8 cellular contexts compared by ENCODE assay signal in the genomic region with DNA sequence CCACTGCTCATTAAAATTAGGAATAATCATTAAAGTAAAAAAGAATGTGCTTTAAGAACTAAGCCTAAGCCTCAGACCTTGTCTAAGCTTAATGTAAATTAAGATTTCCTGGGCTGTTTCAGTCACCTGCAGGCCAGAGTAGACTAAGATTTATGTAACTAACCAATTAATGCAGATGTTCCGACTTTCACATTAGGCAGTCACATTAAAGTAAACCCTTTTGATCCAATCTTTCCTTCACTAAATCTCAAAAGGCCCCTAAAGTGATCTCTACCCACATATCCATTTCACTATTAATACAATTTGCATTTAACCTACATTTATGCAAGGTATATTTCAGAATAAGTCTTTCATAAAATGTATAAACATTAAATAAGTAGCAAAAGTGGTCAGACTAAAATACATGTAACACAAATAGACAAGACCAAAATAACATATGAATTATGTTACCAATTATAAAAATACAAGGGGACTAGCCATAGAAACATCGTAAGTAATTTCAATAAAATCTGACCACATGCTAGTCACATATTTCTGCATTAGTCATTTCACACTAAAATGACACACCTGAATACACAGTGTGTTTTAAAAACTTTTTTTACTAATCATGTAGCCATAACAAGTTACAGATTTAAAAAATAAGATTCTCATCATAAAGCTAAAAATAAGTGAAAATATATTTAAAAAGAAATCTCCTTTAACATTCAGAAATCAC. TPM values are rescaled to one million over a fixed set of nuclear protein-coding genes. Genes with fewer than 3 reads are reported as not detected.
DNase-seq lines count a peak whose midpoint lies in the region; ATAC-seq and TF ChIP-seq lines count a peak whose summit lies in the region.

No MANE protein-coding gene starts in this region.

- peak overlapping the region; percentile 88 for H3K4me3 ChIP-seq in DOHH2 (ENCODE audit: low read length)

- H3K27me3 ChIP-seq in DOHH2 (ENCODE audit: control insufficient read depth, low read length): no peaks in the 10 kb centered on the region

- H3K4me1 ChIP-seq in DOHH2 (ENCODE audit: control insufficient read depth, low read length): peaks cover 68% of the 10 kb centered on the region

- no peaks in the 10 kb centered on the region for H3K9me2 ChIP-seq in DOHH2 (replicated peaks; ENCODE audit: control insufficient read depth, low read length)

- peaks cover 23% of the 10 kb centered on the region for H4K20me1 ChIP-seq in DOHH2 (ENCODE audit: control insufficient read depth, insufficient read depth, low read depth, low read length)

- H3F3A ChIP-seq in DOHH2 (ENCODE audit: control insufficient read depth, insufficient read depth): peaks cover 18% of the 10 kb centered on the region

- peaks cover under 1% of the 10 kb centered on the region; the same call in 1 of the 2 replicates for H3K9me3 ChIP-seq in DOHH2 (ENCODE audit: control insufficient read depth, insufficient read depth, low read length)

- DNase-seq in RPMI8226 (peak; percentile 56), kidney tubule cell (ENCODE audit: low spot score) (peak; percentile 49), SW 1271 (lab: John Stamatoyannopoulos, UW) (no peak), left colon (no peak), DMS153 treated with DMSO at 0.1 percent for 48 hours (lab: John Stamatoyannopoulos, UW; ENCODE audit: unreplicated experiment) (no peak)
- DNase-seq in stimulated activated CD4-positive, alpha-beta T cell treated with anti-CD3 and anti-CD28 coated beads, Interleukin-1b, Interleukin-23, amount 100 ng/mL, for 48 hours: no peak

- intact Hi-C loops in left colon (cut with DNase I, micrococcal nuclease): no loop called here

- H3K36me3 ChIP-seq in DOHH2 (ENCODE audit: control insufficient read depth, low read length): peaks cover 94% of the 10 kb centered on the region

- peaks cover 100% of the 10 kb centered on the region for H3K79me2 ChIP-seq in DOHH2 (ENCODE audit: control insufficient read depth, low read length)

- peak; percentile 50 for ATAC-seq in GM21717 (IDR thresholded peaks at IDR 0.05; ENCODE audit: unreplicated experiment)
- ATAC-seq in left colon: no peak

- TF ChIP-seq CTCF in DOHH2 (IDR thresholded peaks at IDR 0.05; ENCODE audit: low read depth, low read length, poor library complexity, severe bottlenecking): no peak

- H3K4me2 ChIP-seq in DOHH2 (ENCODE audit: low read length): peak overlapping the region; percentile 81

- H3K27ac ChIP-seq in DOHH2 (ENCODE audit: low read depth, low read length): peak overlapping the region; percentile 33

RNA-seq across cellular contexts. Expression of gene NR3C1, which starts 7.7 kb away (rescaled TPM):
- 10 to 100 TPM; 19.9 to 26.3 TPM for total RNA-seq in left colon

Comparison
In these comparisons a context has a peak if more than half of its experiments do, and no peak if none do; other contexts are left out.
1. DNase-seq: peak in RPMI8226 (single experiment) and kidney tubule cell (single experiment); none in SW 1271 (0 of 2), left colon (0 of 2), DMS153 treated with DMSO at 0.1 percent for 48 hours (single experiment) and stimulated activated CD4-positive, alpha-beta T cell treated with anti-CD3 and anti-CD28 coated beads, Interleukin-1b, Interleukin-23, amount 100 ng/mL, for 48 hours (single experiment).